ENCODE assay signal across 8 cellular contexts in the genomic region with DNA sequence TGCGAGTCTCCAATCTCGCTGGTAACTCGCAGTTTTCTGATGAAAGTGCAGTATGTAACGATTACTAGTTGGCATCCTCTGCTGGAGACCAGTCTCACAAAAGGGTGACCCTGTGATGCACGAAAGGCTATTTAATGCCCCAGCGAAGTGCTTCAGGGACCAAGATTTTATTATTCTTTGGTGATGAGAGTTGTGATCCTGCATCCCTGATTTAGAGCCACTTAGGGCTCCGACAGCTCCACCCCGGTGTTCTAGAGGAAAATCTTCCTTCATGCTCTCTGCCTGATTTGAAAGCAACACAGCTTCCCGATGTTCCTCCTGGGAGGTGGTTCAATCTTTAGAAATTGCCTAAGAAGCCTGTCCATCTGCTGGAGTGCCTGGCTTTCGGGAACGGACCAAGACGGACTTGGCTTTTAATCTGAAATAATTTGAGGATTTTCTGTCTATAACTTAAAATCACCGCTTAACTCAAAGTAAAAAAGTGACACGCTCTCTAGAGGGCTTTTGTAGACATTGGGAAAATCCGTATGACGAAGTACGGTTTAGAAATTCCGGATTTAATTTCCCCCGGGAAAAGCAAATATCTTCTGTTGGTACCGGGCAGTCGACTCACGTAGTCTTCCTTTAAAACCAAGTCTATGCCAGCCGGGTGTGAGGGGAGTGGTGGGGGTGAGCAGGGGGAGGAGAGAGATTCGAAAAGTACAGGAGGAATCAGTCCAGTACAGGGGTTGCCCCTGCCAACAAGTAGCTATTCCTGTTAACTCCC. TPM values are rescaled to one million over a fixed set of nuclear protein-coding genes. Genes with fewer than 3 reads are reported as not detected.
A peak's percentile ranks its signal among the peaks of the same experiment; 100 is the strongest.
DNase-seq lines count a peak whose midpoint lies in the region; ATAC-seq and TF ChIP-seq lines count a peak whose summit lies in the region.

No MANE protein-coding gene starts in this region.

- H3K27me3 Mint-ChIP-seq in activated naive CD8-positive, alpha-beta T cell treated with anti-CD3 and anti-CD28 coated beads, Interleukin-2, amount 50 U/mL, for 24 hours, result peaks cover 28% of the 10 kb centered on the region

- 1% methylated on average over 24 of the region's 24 CpGs for whole genome bisulfite sequencing in hepatocyte (ENCODE audit: low lambda C conversion rate, missing lambda C conversion rate)

- H3K36me3 Mint-ChIP-seq in activated naive CD8-positive, alpha-beta T cell treated with anti-CD3 and anti-CD28 coated beads, Interleukin-2, amount 50 U/mL, for 24 hours (ENCODE audit: low read depth), result no peaks in the 10 kb centered on the region

- H3K4me3 Mint-ChIP-seq in activated naive CD8-positive, alpha-beta T cell treated with anti-CD3 and anti-CD28 coated beads, Interleukin-2, amount 50 U/mL, for 24 hours, result peak overlapping the region; percentile 92

- no peaks in the 10 kb centered on the region for H3K9me2 ChIP-seq in hepatocyte (replicated peaks; ENCODE audit: insufficient read depth)

- ATAC-seq in activated naive CD8-positive, alpha-beta T cell treated with anti-CD3 and anti-CD28 coated beads, Interleukin-2, amount 50 U/mL, for 24 hours, result no peak

- H3K27ac ChIP-seq in hepatocyte, result peak overlapping the region; percentile 80

- no peaks in the 10 kb centered on the region for H3K9me3 ChIP-seq in hepatocyte (ENCODE audit: low read depth)

- H3K27ac Mint-ChIP-seq in activated naive CD8-positive, alpha-beta T cell treated with anti-CD3 and anti-CD28 coated beads, Interleukin-2, amount 50 U/mL, for 24 hours, result peak overlapping the region; percentile 88

- DNase-seq in DMS 273 (lab: John Stamatoyannopoulos, UW; ENCODE audit: unreplicated experiment), result peak; percentile 90
- DNase-seq in M059J (ENCODE audit: low read depth), result peak; percentile 80
- no peak for DNase-seq in activated naive CD8-positive, alpha-beta T cell treated with anti-CD3 and anti-CD28 coated beads, Interleukin-2, amount 50 U/mL, for 24 hours
- peak; percentile 38 for DNase-seq in hepatocyte (ENCODE audit: low spot score)
- DNase-seq in retina, result peak; percentile 72
- no peak for DNase-seq in NOMO-1 treated with dmso at 0.1 percent for 144 hours (lab: John Stamatoyannopoulos, UW; ENCODE audit: unreplicated experiment)
- no peak for DNase-seq in posterior vena cava (ENCODE audit: low spot score)
- no peak for DNase-seq in cerebellar nuclear complex (lab: John Stamatoyannopoulos, UW)

- no peaks in the 10 kb centered on the region for H4K20me1 ChIP-seq in hepatocyte (ENCODE audit: insufficient read depth, poor library complexity, severe bottlenecking)

- H3K36me3 ChIP-seq in hepatocyte (replicated peaks; ENCODE audit: insufficient read depth, low read depth), result no peaks in the 10 kb centered on the region

- peak overlapping the region; percentile 73 for H2AFZ ChIP-seq in hepatocyte

- H3K4me3 ChIP-seq in hepatocyte, result peak overlapping the region; percentile 40

- intact Hi-C loops in posterior vena cava (cut with DNase I), result loop anchor here in 1 of 2 donors (10.0 kb wide), 1 partner anchor 989 kb away; no protein-coding TSS in a partner anchor

- H3K27me3 ChIP-seq in hepatocyte, result no peaks in the 10 kb centered on the region

- no peaks in the 10 kb centered on the region for H3K9me3 Mint-ChIP-seq in activated naive CD8-positive, alpha-beta T cell treated with anti-CD3 and anti-CD28 coated beads, Interleukin-2, amount 50 U/mL, for 24 hours

- H3K4me1 Mint-ChIP-seq in activated naive CD8-positive, alpha-beta T cell treated with anti-CD3 and anti-CD28 coated beads, Interleukin-2, amount 50 U/mL, for 24 hours, result peaks cover 59% of the 10 kb centered on the region

- H3K4me1 ChIP-seq in hepatocyte (ENCODE audit: insufficient read depth), result no peaks in the 10 kb centered on the region

- H3K79me2 ChIP-seq in hepatocyte, result peaks cover 18% of the 10 kb centered on the region

- H3K4me2 ChIP-seq in hepatocyte, result peak overlapping the region; percentile 84

- peak; percentile 8 for TF ChIP-seq CTCF in hepatocyte (IDR thresholded peaks at IDR 0.05; ENCODE audit: poor library complexity)

RNA-seq across cellular contexts. Expression of gene ALCAM, which starts 1.0 kb away (rescaled TPM):
- 176 and 223 TPM in 2 replicates for total RNA-seq in M059J (2014; rRNA removed; shearing (Covaris generic))
- 132 and 134 TPM in 2 replicates for total RNA-seq in hepatocyte
- polyA plus RNA-seq in hepatocyte, result 55.9 and 58.0 TPM in 2 replicates
- total RNA-seq in posterior vena cava, result 10 to 100 TPM; 26.5 to 57.2 TPM

Comparison
In these comparisons a context has a peak if more than half of its experiments do, and no peak if none do; other contexts are left out.
1. DNase-seq: peak in DMS 273 (single experiment), M059J (single experiment), hepatocyte (single experiment) and retina (single experiment); none in activated naive CD8-positive, alpha-beta T cell treated with anti-CD3 and anti-CD28 coated beads, Interleukin-2, amount 50 U/mL, for 24 hours (single experiment), NOMO-1 treated with dmso at 0.1 percent for 144 hours (single experiment), posterior vena cava (single experiment) and cerebellar nuclear complex (0 of 2).